In the genomic region with DNA sequence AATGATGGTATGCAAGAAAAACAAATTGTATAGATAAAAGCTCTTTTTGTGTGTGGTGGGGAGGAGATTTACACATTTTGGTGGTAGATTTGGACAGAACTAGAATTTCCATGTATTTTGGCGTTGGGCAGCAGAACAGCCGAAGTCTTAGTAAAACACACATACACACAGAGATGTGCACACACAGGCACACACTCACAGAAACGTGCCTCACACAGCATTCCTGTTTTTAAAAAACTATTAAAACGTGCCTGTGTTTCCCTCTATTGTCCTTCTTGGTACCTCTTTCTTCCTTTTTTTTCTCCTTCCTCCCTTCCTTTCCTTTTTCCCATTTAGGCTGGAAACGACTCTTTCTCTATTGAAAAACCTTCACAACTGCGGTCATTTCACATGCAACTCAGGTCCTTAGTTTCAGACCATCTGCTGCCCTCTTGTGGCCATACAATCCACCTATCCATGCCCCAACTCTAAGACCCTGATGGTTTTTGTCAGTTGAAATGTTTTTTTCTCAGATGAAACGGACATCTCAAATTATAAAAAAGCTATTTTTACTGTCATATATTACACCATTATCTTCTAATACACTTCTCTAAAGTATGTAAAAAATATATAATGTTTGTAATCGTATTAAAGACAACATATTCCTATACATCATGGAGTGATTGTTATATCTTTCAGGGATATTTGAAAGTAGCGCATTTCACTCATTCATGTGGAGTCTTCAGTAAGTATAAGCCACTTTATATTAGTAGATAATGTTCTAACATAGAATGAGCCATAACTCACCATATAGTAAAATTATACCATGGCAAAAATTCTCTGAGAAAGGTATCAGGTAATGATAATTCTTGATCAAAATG, we compare ENCODE assay signal across 7 cellular contexts.
DNase-seq lines count a peak whose midpoint lies in the region; ATAC-seq, FAIRE-seq and TF ChIP-seq lines count a peak whose summit lies in the region.

No MANE protein-coding gene starts in this region.

- peak; percentile 63 for ATAC-seq in HG03442 (IDR thresholded peaks at IDR 0.05; ENCODE audit: unreplicated experiment)
- peak; percentile 63 for ATAC-seq in left colon
- no peak for ATAC-seq in HG03045 (IDR thresholded peaks at IDR 0.05; ENCODE audit: unreplicated experiment)

- H3K36me3 ChIP-seq in bronchial epithelial cell (ENCODE audit: control insufficient read depth, insufficient read depth, low read length), result no peaks in the 10 kb centered on the region
- H3K36me3 ChIP-seq in tibial nerve, result no peaks in the 10 kb centered on the region

- no peak for FAIRE-seq in bronchial epithelial cell (lab: Jason Lieb, UNC)

- no peaks in the 10 kb centered on the region for H3K9me3 ChIP-seq in tibial nerve

- TF ChIP-seq POLR2A in tibial nerve (IDR thresholded peaks at IDR 0.05), result no peak

- TF ChIP-seq EP300 in tibial nerve (IDR thresholded peaks at IDR 0.05), result peak in 1 of 2 donors; percentile 42

- intact Hi-C loops in left colon (cut with DNase I, micrococcal nuclease), result loop anchor here in 1 of 2 donors (10.0 kb wide), 1 partner anchor 820 kb away; no protein-coding TSS in a partner anchor

- H3K4me1 ChIP-seq in tibial nerve, result no peaks in the 10 kb centered on the region

- H3K27ac ChIP-seq in tibial nerve, result no peak overlapping the region

- TF ChIP-seq CTCF in bronchial epithelial cell (IDR thresholded peaks at IDR 0.05; ENCODE audit: insufficient read depth, low read length, severe bottlenecking) (peak; percentile 67), tibial nerve (IDR thresholded peaks at IDR 0.05) (peak; percentile 55 to 74 (median 66))

- WGBS in tibial nerve, 2 donors, result 34 to 45% methylated on average over 9 of the region's 9 CpGs

- peak; percentile 16 for DNase-seq in GDM1 (lab: John Stamatoyannopoulos, UW)
- DNase-seq in NCI-H748 treated with DMSO at 0.1 percent for 48 hours (lab: John Stamatoyannopoulos, UW), result peak; percentile 54
- DNase-seq in bronchial epithelial cell (ENCODE audit: low read depth), result peak; percentile 43
- DNase-seq in left colon, result peak; percentile 39 to 70
- peak; percentile 65 to 94 for DNase-seq in tibial nerve (ENCODE audit: low spot score in 2 of 2)

- H3K27me3 ChIP-seq in bronchial epithelial cell (ENCODE audit: control insufficient read depth, insufficient read depth, low read length), result no peaks in the 10 kb centered on the region
- no peaks in the 10 kb centered on the region for H3K27me3 ChIP-seq in tibial nerve

- H3K4me3 ChIP-seq in bronchial epithelial cell (ENCODE audit: low read depth, low read length) (no peak overlapping the region), tibial nerve (no peak overlapping the region)

Comparison
In these comparisons a context has a peak if more than half of its experiments do, and no peak if none do; other contexts are left out.
1. DNase-seq: peak in every context shown above with its lines; median percentile 80 in tibial nerve; 54 in left colon; 54 in NCI-H748 treated with DMSO at 0.1 percent for 48 hours; 43 in bronchial epithelial cell; 16 in GDM1.